ENCODE assay signal across 23 cellular contexts in the genomic region with DNA sequence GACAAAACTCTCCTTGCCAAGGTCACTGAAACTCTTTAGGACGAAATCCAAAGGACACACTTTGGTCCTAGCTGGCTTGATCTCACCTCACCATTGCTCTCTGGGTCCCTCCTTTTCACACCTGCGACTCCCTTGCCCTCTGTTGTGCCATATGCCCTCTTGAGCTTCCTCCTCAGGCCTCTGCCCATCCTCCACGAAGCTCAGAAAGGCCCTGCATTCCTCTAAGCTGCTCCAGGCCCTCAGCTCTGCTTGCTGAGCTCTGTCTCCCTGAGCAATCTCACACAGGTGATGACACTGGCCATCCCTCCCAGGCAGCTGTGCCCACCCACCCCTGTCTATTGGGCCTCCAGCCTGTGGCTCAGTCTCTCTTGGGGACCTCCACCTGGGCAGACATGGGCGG.
"Had no signal": no experiment of that assay in that cellular context is flagged by ENCODE, and none has a peak within 500 bp of the region (broad histone marks: within the 10 kb centered on the region; RNA-seq: fewer than 3 reads in every experiment).

No MANE protein-coding gene starts in this region.

- H3K4me1 Mint-ChIP-seq: memory B cell had no signal

- H3K4me3 Mint-ChIP-seq: activated CD8-positive, alpha-beta T cell treated with anti-CD3 and anti-CD28 coated beads, Interleukin-2, amount 10 ng/mL, durations not matched to agents 7 days and 5 days; activated naive CD4-positive, alpha-beta T cell treated with anti-CD3 and anti-CD28 coated beads, Interleukin-2, amount 50 U/mL, for 24 hours; activated T-helper 1 cell treated with anti-CD3 and anti-CD28 coated beads, Interleukin-12 subunit alpha, Interleukin-12 subunit beta, Interleukin-2, Interleukin-4 antibody, amounts not matched to agents 30 ng/mL and 10 ng/mL and 1 ng/mL, durations not matched to agents 14 hours and 24 hours and 36 hours; endodermal cell; memory B cell; naive thymus-derived CD4-positive, alpha-beta T cell; stimulated activated naive CD8-positive, alpha-beta T cell treated with anti-CD3 and anti-CD28 coated beads, Interleukin-15, Interleukin-2, amounts not matched to agents 100 ng/mL and 50 ng/mL, for 24 hours had no signal

- H3K27ac Mint-ChIP-seq: activated CD8-positive, alpha-beta T cell treated with anti-CD3 and anti-CD28 coated beads, Interleukin-2, amount 10 ng/mL, durations not matched to agents 7 days and 5 days; activated naive CD4-positive, alpha-beta T cell treated with anti-CD3 and anti-CD28 coated beads, Interleukin-2, amount 50 U/mL, for 24 hours; activated T-helper 1 cell treated with anti-CD3 and anti-CD28 coated beads, Interleukin-12 subunit alpha, Interleukin-12 subunit beta, Interleukin-2, Interleukin-4 antibody, amounts not matched to agents 30 ng/mL and 10 ng/mL and 1 ng/mL, durations not matched to agents 14 hours and 24 hours and 36 hours; endodermal cell; memory B cell; stimulated activated naive CD8-positive, alpha-beta T cell treated with anti-CD3 and anti-CD28 coated beads, Interleukin-15, Interleukin-2, amounts not matched to agents 100 ng/mL and 50 ng/mL, for 24 hours had no signal

- H3K27me3 ChIP-seq: breast epithelium, esophagus squamous epithelium, gastroesophageal sphincter, pancreas, thyroid gland had no signal

- H3K27ac ChIP-seq: breast epithelium, coronary artery, esophagus squamous epithelium, heart left ventricle, neutrophil, pancreas, thyroid gland, WERI-Rb-1 had no signal

- H3K4me3 ChIP-seq: breast epithelium, coronary artery, esophagus squamous epithelium, gastroesophageal sphincter, heart left ventricle, pancreas, thyroid gland had no signal

- ATAC-seq: activated CD8-positive, alpha-beta T cell treated with anti-CD3 and anti-CD28 coated beads, Interleukin-2, amount 10 ng/mL, durations not matched to agents 7 days and 5 days; gastroesophageal sphincter; naive thymus-derived CD4-positive, alpha-beta T cell had no signal

- H3K9me3 ChIP-seq: breast epithelium, gastroesophageal sphincter, pancreas, thyroid gland had no signal

- H3K4me1 ChIP-seq: breast epithelium, pancreas, thyroid gland had no signal

- H3K9me3 Mint-ChIP-seq: activated naive CD4-positive, alpha-beta T cell treated with anti-CD3 and anti-CD28 coated beads, Interleukin-2, amount 50 U/mL, for 24 hours had no signal

- DNase-seq: activated CD4-positive, alpha-beta T cell treated with anti-CD3 and anti-CD28 coated beads, Interleukin-2, amount 50 U/mL, for 1 hour; activated CD4-positive, CD25-positive, alpha-beta regulatory T cell treated with anti-CD3 and anti-CD28 coated beads, Interleukin-2, amount 50 U/mL, for 72 hours; activated CD8-positive, alpha-beta T cell treated with anti-CD3 and anti-CD28 coated beads, Interleukin-2, amount 10 ng/mL, durations not matched to agents 7 days and 5 days; activated gamma-delta T cell treated with Interleukin-2 at 50 U/mL for 16 hours; cerebellar nuclear complex; endodermal cell; esophagus squamous epithelium; heart left ventricle; naive thymus-derived CD4-positive, alpha-beta T cell; pancreas; stimulated activated CD4-positive, alpha-beta T cell treated with anti-CD3 and anti-CD28 coated beads, Interleukin-4, amount 100 ng/mL, for 24 hours; substantia nigra; T-helper 1 cell; thyroid gland; WERI-Rb-1 had no signal

- H3K36me3 ChIP-seq: breast epithelium, esophagus squamous epithelium, gastroesophageal sphincter, heart left ventricle, neutrophil, pancreas, thyroid gland, WERI-Rb-1 had no signal
